1 cellular context compared by ENCODE assay signal in the genomic region with DNA sequence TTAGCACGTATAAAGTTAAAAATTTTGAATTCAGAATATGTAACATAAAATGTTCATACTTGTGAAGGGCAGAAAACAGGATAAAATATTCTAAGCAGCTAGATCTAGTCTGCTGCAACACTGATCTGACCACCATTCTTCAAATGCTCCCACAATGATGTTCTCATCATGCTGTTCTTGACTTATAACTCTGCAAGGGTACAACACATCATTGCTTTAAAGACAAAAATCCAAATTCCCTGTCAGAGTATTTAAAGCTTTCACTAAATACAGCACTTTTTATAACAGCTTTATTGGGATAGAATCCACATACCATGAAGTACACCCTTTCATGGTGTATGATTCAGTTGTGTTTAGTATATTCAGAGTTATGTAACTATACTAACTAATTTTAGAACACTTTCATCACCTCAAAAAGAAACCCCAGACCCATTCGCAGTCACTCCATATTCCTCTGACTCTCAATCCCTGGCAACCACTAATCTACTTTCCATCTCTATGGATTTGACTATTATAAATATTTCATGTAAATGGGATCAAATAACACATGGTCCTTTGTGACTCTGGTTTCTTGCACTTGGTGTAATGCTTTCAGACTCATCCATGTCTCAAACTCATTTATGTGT.
TF ChIP-seq lines count a peak whose summit lies in the region.

No MANE protein-coding gene starts in this region.

TF ChIP-seq in H1, 55 proteins besides CTCF, POLR2A, EP300 and RAD21:
- no peak for TF ChIP-seq ZNF274 (IDR thresholded peaks at IDR 0.05; ENCODE audit: borderline replicate concordance, extremely low read depth, low read length)
- no peak for TF ChIP-seq CHD2 (IDR thresholded peaks at IDR 0.05; ENCODE audit: low read length)
- no peak for TF ChIP-seq RBBP5 (IDR thresholded peaks at IDR 0.05; ENCODE audit: borderline replicate concordance, low read depth, low read length)
- no peak for TF ChIP-seq BACH1 (IDR thresholded peaks at IDR 0.05; ENCODE audit: low read length)
- no peak for TF ChIP-seq PHF8 (conservative IDR thresholded peaks at IDR 0.05; ENCODE audit: low read depth, low read length)
- no peak for TF ChIP-seq RNF2 (IDR thresholded peaks at IDR 0.05; ENCODE audit: borderline replicate concordance, low read depth, low read length, missing control alignments, poor library complexity, severe bottlenecking)
- TF ChIP-seq FOSL1 (IDR thresholded peaks at IDR 0.05; ENCODE audit: insufficient read depth, low read depth, low read length): no peak
- TF ChIP-seq, protein P1, sequence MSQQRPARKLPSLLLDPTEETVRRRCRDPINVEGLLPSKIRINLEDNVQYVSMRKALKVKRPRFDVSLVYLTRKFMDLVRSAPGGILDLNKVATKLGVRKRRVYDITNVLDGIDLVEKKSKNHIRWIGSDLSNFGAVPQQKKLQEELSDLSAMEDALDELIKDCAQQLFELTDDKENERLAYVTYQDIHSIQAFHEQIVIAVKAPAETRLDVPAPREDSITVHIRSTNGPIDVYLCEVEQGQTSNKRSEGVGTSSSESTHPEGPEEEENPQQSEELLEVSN (IDR thresholded peaks at IDR 0.05): no peak
- no peak for TF ChIP-seq MAFK (IDR thresholded peaks at IDR 0.05; ENCODE audit: low read depth, low read length)
- no peak for TF ChIP-seq HDAC2 (IDR thresholded peaks at IDR 0.05; ENCODE audit: borderline replicate concordance in 1 of 2, low read depth in 2 of 2, low read length in 2 of 2)
- no peak for TF ChIP-seq HDAC6 (IDR thresholded peaks at IDR 0.05; ENCODE audit: low read depth, low read length)
- TF ChIP-seq SRF (IDR thresholded peaks at IDR 0.05; ENCODE audit: low read depth, low read length): no peak
- TF ChIP-seq CEBPB (IDR thresholded peaks at IDR 0.05; ENCODE audit: low read depth, low read length): no peak
- no peak for TF ChIP-seq YY1 (IDR thresholded peaks at IDR 0.05; ENCODE audit: low read depth, low read length)
- no peak for TF ChIP-seq SIX5 (IDR thresholded peaks at IDR 0.05; ENCODE audit: low read depth, low read length)
- TF ChIP-seq JUN (IDR thresholded peaks at IDR 0.05; ENCODE audit: low read depth, low read length): no peak
